In the genomic region with DNA sequence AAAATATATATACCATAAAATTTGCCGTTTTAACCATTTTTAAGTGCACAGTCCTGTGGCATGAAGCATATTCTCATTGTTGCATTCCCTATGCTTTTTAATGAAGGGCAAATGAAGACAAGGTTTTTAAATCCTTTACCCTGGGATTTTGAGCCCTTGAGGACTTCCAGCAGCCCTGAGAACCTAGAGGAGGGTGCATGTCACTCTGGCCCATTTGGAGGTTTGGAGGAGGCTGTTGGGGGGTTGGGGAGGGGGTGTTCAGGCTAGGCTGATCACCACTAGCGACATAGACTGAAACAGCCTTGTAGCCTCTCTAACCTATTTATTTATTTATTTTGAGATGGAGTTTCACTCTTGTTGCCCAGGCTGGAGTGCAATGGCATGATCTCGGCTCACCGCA, we compare ENCODE assay signal across 24 cellular contexts.
DNase-seq lines count a peak whose midpoint lies in the region; ATAC-seq lines count a peak whose summit lies in the region.
"Had no signal": no experiment of that assay in that cellular context is flagged by ENCODE, and none has a peak within 500 bp of the region (broad histone marks: within the 10 kb centered on the region; RNA-seq: fewer than 3 reads in every experiment).

No MANE protein-coding gene starts in this region.

- H3K4me1 ChIP-seq in right cardiac atrium (ENCODE audit: control insufficient read depth, insufficient read depth, low read length), result peaks cover 3% of the 10 kb centered on the region
- no peaks in the 10 kb centered on the region for H3K4me1 ChIP-seq in naive thymus-derived CD4-positive, alpha-beta T cell (ENCODE audit: control insufficient read depth in 2 of 2, insufficient read depth in 2 of 2, low read length in 2 of 2)
- H3K4me1 ChIP-seq: BE2C had no signal

- no peak overlapping the region for H3K27ac Mint-ChIP-seq in naive thymus-derived CD4-positive, alpha-beta T cell
- H3K27ac Mint-ChIP-seq: CD14-positive monocyte; CD4-positive, alpha-beta memory T cell; CD4-positive, CD25-positive, alpha-beta regulatory T cell had no signal

- H3K27ac ChIP-seq in right cardiac atrium (ENCODE audit: low read length), result no peak overlapping the region
- H3K27ac ChIP-seq in naive thymus-derived CD4-positive, alpha-beta T cell (ENCODE audit: low read depth, low read length), result no peak overlapping the region
- H3K27ac ChIP-seq: 22Rv1, BLaER1 had no signal

- H3K36me3 ChIP-seq in naive thymus-derived CD4-positive, alpha-beta T cell (ENCODE audit: control insufficient read depth in 2 of 3, insufficient read depth in 3 of 3, low read length in 3 of 3), result no peaks in the 10 kb centered on the region
- H3K36me3 ChIP-seq: BLaER1 had no signal

- H3K9me3 Mint-ChIP-seq in naive thymus-derived CD4-positive, alpha-beta T cell, result peaks cover 0 to 3% (median 0%) of the 10 kb centered on the region in 11 donors
- H3K9me3 Mint-ChIP-seq: CD4-positive, CD25-positive, alpha-beta regulatory T cell; CD8-positive, alpha-beta memory T cell had no signal

- H3K4me3 ChIP-seq in right cardiac atrium (ENCODE audit: low read length), result no peak overlapping the region
- no peak overlapping the region for H3K4me3 ChIP-seq in naive thymus-derived CD4-positive, alpha-beta T cell (ENCODE audit: low read length)
- H3K4me3 ChIP-seq: BLaER1, GM12878 had no signal

- no peaks in the 10 kb centered on the region for H3K9me3 ChIP-seq in right cardiac atrium (ENCODE audit: control insufficient read depth, low read length)
- no peaks in the 10 kb centered on the region for H3K9me3 ChIP-seq in naive thymus-derived CD4-positive, alpha-beta T cell (ENCODE audit: control insufficient read depth in 2 of 3, low read length in 3 of 3)
- H3K9me3 ChIP-seq: BE2C, BLaER1 had no signal

- WGBS in right cardiac atrium, result 95% methylated on average over 4 of the region's 4 CpGs

- ATAC-seq in right cardiac atrium (no peak), sciatic nerve (no peak)
- no peak for ATAC-seq in naive thymus-derived CD4-positive, alpha-beta T cell
- ATAC-seq: GM12878 had no signal

- POLR2A ChIA-PET in naive thymus-derived CD4-positive, alpha-beta T cell (lab: Charles Lee), result interaction anchor here (0.7 kb wide), 1 partner anchor 736 kb away, joined by 3 read pairs; no protein-coding TSS in a partner anchor

- H3K4me3 Mint-ChIP-seq in naive thymus-derived CD4-positive, alpha-beta T cell, result no peak overlapping the region
- H3K4me3 Mint-ChIP-seq: CD14-positive monocyte; CD4-positive, alpha-beta memory T cell; CD4-positive, CD25-positive, alpha-beta regulatory T cell; CD8-positive, alpha-beta memory T cell had no signal

- intact Hi-C loops in cardiac septum (cut with DNase I) (no loop called here), right cardiac atrium (cut with DNase I) (no loop called here), sciatic nerve (cut with DNase I) (no loop called here)
- intact Hi-C loops in naive thymus-derived CD4-positive, alpha-beta T cell (cut with micrococcal nuclease), result no loop called here

- no peaks in the 10 kb centered on the region for H3K36me3 Mint-ChIP-seq in naive thymus-derived CD4-positive, alpha-beta T cell
- H3K36me3 Mint-ChIP-seq: CD14-positive monocyte; CD4-positive, alpha-beta memory T cell; CD4-positive, CD25-positive, alpha-beta regulatory T cell; CD8-positive, alpha-beta memory T cell had no signal

- H3K4me1 Mint-ChIP-seq in naive thymus-derived CD4-positive, alpha-beta T cell, result no peaks in the 10 kb centered on the region
- H3K4me1 Mint-ChIP-seq: CD4-positive, alpha-beta memory T cell; CD4-positive, CD25-positive, alpha-beta regulatory T cell; CD8-positive, alpha-beta memory T cell had no signal

- H3K27me3 Mint-ChIP-seq in naive thymus-derived CD4-positive, alpha-beta T cell, result peaks cover 0 to 5% (median 0%) of the 10 kb centered on the region in 5 donors
- H3K27me3 Mint-ChIP-seq: CD4-positive, CD25-positive, alpha-beta regulatory T cell had no signal

- peak; percentile 38 for DNase-seq in cardiac septum (ENCODE audit: low spot score)
- no peak for DNase-seq in right cardiac atrium
- DNase-seq in mesenteric fat pad (ENCODE audit: low spot score), result peak; percentile 55
- DNase-seq in sciatic nerve (ENCODE audit: low spot score), result peak; percentile 14
- DNase-seq in naive thymus-derived CD4-positive, alpha-beta T cell, result no peak
- no peak for DNase-seq in A172 (ENCODE audit: low spot score)
- DNase-seq: ACHN; BE2C; C1 segment of cervical spinal cord; CD4-positive, alpha-beta memory T cell; CD4-positive, CD25-positive, alpha-beta regulatory T cell; CD8-positive, alpha-beta memory T cell; COR-L47; DMS 273 treated with DMSO at 0.1 percent for 48 hours; DMS153; DMS53; DMS79; DND-41; EL; GDM1 had no signal

- H3K27me3 ChIP-seq in right cardiac atrium (ENCODE audit: control insufficient read depth, insufficient read depth), result no peaks in the 10 kb centered on the region
- H3K27me3 ChIP-seq in naive thymus-derived CD4-positive, alpha-beta T cell (ENCODE audit: control insufficient read depth in 2 of 2, insufficient read depth in 2 of 2, low read length in 2 of 2), result no peaks in the 10 kb centered on the region
- H3K27me3 ChIP-seq: BE2C, BLaER1 had no signal

- CTCF ChIA-PET in naive thymus-derived CD4-positive, alpha-beta T cell (lab: Charles Lee), result no interaction called here

Comparison
In these comparisons a context has a peak if more than half of its experiments do, and no peak if none do; other contexts are left out.
1. DNase-seq: peak in cardiac septum (single experiment), mesenteric fat pad (single experiment) and sciatic nerve (single experiment); none in right cardiac atrium (0 of 3), naive thymus-derived CD4-positive, alpha-beta T cell (0 of 9) and A172 (single experiment).